ENCODE assay signal across 1 cellular context in the genomic region with DNA sequence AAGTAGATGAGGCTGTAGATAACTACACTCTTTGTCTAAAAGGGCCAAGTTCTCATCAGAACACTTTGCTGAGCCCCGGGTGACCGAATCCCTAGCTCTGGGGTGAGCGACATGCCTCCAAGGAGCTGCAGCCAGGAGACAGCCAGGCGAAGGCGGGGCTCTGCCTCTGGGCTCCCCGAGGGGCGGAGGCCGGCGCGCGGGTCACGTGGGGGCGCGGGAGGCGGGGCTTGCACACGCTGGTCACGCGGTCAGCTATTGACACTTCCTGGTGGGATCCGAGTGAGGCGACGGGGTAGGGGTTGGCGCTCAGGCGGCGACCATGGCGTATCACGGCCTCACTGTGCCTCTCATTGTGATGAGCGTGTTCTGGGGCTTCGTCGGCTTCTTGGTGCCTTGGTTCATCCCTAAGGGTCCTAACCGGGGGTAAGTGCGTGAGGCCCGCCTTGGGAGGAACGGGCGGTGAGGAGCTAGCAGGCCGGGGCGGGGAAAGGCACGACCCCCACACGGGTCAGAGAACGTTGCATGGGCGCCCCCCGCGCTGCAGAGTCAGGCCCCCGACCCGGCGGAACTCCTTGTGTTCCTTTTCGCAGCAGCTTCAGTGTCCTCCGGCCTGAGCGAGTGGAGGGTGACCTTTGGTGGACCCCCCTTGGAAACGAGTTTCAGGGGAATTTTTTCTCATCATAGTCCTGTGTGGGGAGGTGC.
A peak's percentile ranks its signal among the peaks of the same experiment; 100 is the strongest.
TF ChIP-seq lines count a peak whose summit lies in the region.

ATP6V0E1 (plus strand) TSS at position 230 of the 702 bp plus-strand sequence; CDS start at position 320, 90 bp downstream.

TF ChIP-seq in K562, 482 proteins besides CTCF, POLR2A, EP300 and RAD21 (continued from another document and continues in another):
- TF ChIP-seq ZNF239 (CRISPR knock-in tag; IDR thresholded peaks at IDR 0.05) (no peak), NCOA6 (IDR thresholded peaks at IDR 0.05) (no peak), EP400 (IDR thresholded peaks at IDR 0.05) (peak; percentile 82), ZBTB5 (IDR thresholded peaks at IDR 0.05) (no peak), ZNF23 (CRISPR knock-in tag; IDR thresholded peaks at IDR 0.05) (no peak), FOXK2 (conservative IDR thresholded peaks at IDR 0.05 in 1 of 2, IDR thresholded peaks at IDR 0.05 in 1 of 2; ENCODE audit: low read depth in 2 of 2) (peak; percentile 95 to 96), ZKSCAN3 (CRISPR knock-in tag; IDR thresholded peaks at IDR 0.05) (no peak), TBP (optimal IDR thresholded peaks at IDR 0.05; ENCODE audit: low read depth, low read length) (peak; percentile 56), ADNP (tag; IDR thresholded peaks at IDR 0.05) (peak; percentile 12; the same call in 1 of the 2 replicates), MED1 (CRISPR knock-in tag; IDR thresholded peaks at IDR 0.05; ENCODE audit: borderline replicate concordance) (no peak), ZNF253 (CRISPR knock-in tag; conservative IDR thresholded peaks at IDR 0.05) (no peak), NR1H2 (CRISPR knock-in tag; IDR thresholded peaks at IDR 0.05) (no peak), RBFOX2 (IDR thresholded peaks at IDR 0.05; ENCODE audit: low read depth, low read length) (peak; percentile 96), ZNF24 (IDR thresholded peaks at IDR 0.05) (no peak), PBX2 (CRISPR knock-in tag; IDR thresholded peaks at IDR 0.05; ENCODE audit: low read depth) (peak; percentile 15; the same call in 1 of the 2 replicates), PBX2 (tag; conservative IDR thresholded peaks at IDR 0.05; ENCODE audit: low read depth) (no peak; the same call in 1 of the 2 replicates), PHF8 (IDR thresholded peaks at IDR 0.05; ENCODE audit: borderline replicate concordance, low read length) (peak; percentile 78), ZFX (CRISPR knock-in tag; IDR thresholded peaks at IDR 0.05) (peak; percentile 86), SMAD1 (IDR thresholded peaks at IDR 0.05; ENCODE audit: low read depth, low read length, partially characterized antibody) (peak; percentile 63), KLF6 (CRISPR knock-in tag; IDR thresholded peaks at IDR 0.05; ENCODE audit: borderline replicate concordance) (no peak), MTF1 (CRISPR knock-in tag; IDR thresholded peaks at IDR 0.05; ENCODE audit: borderline replicate concordance) (no peak), TCF15 (CRISPR knock-in tag; IDR thresholded peaks at IDR 0.05) (no peak), E2F8 (IDR thresholded peaks at IDR 0.05; ENCODE audit: low read depth, partially characterized antibody) (no peak), ELF2 (CRISPR knock-in tag; IDR thresholded peaks at IDR 0.05) (peak; percentile 84), ZNF124 (CRISPR knock-in tag; IDR thresholded peaks at IDR 0.05) (no peak), TEAD4 (IDR thresholded peaks at IDR 0.05; ENCODE audit: low read length) (0 out of 2 replicates have a peak, but pooled peaks have one; percentile 19), TEAD4 (CRISPR knock-in tag; IDR thresholded peaks at IDR 0.05; ENCODE audit: borderline replicate concordance) (no peak), DDX20 (tag; IDR thresholded peaks at IDR 0.05; ENCODE audit: low read depth) (no peak), GTF2A2 (tag; IDR thresholded peaks at IDR 0.05) (no peak), CSDE1 (IDR thresholded peaks at IDR 0.05) (no peak), ZNF274 (IDR thresholded peaks at IDR 0.05; ENCODE audit: borderline replicate concordance, low read depth, low read length) (no peak), MIER1 (IDR thresholded peaks at IDR 0.05; ENCODE audit: low read depth) (0 out of 2 replicates have a peak, but pooled peaks have one; percentile 15), SOX6 (IDR thresholded peaks at IDR 0.05) (peak; percentile 93; the same call in 1 of the 2 replicates), TAF1 (IDR thresholded peaks at IDR 0.05; ENCODE audit: control insufficient read depth, extremely low read depth, insufficient read depth, low read length, severe bottlenecking) (peak; percentile 82), NFE2L1 (tag; IDR thresholded peaks at IDR 0.05; ENCODE audit: borderline replicate concordance, low read depth) (no peak), HDAC1 (IDR thresholded peaks at IDR 0.05) (peak in 1 of 2 experiments; percentile 85; a peak in 1 of 4 replicates), TAF9B (IDR thresholded peaks at IDR 0.05; ENCODE audit: partially characterized antibody) (peak; percentile 52), CC2D1A (IDR thresholded peaks at IDR 0.05) (no peak), HNRNPLL (IDR thresholded peaks at IDR 0.05; ENCODE audit: low read depth, low read length, poor library complexity, severe bottlenecking) (no peak), TCF7L2 (IDR thresholded peaks at IDR 0.05; ENCODE audit: low read depth, low read length) (no peak), ZC3H4 (CRISPR knock-in tag; IDR thresholded peaks at IDR 0.05; ENCODE audit: borderline replicate concordance) (peak; percentile 84; the same call in 1 of the 2 replicates)
- TF ChIP-seq, protein P1, sequence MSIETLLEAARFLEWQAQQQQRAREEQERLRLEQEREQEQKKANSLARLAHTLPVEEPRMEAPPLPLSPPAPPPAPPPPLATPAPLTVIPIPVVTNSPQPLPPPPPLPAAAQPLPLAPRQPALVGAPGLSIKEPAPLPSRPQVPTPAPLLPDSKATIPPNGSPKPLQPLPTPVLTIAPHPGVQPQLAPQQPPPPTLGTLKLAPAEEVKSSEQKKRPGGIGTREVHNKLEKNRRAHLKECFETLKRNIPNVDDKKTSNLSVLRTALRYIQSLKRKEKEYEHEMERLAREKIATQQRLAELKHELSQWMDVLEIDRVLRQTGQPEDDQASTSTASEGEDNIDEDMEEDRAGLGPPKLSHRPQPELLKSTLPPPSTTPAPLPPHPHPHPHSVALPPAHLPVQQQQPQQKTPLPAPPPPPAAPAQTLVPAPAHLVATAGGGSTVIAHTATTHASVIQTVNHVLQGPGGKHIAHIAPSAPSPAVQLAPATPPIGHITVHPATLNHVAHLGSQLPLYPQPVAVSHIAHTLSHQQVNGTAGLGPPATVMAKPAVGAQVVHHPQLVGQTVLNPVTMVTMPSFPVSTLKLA (conservative IDR thresholded peaks at IDR 0.05), result peak; percentile 97 to 98
- TF ChIP-seq, protein P2, sequence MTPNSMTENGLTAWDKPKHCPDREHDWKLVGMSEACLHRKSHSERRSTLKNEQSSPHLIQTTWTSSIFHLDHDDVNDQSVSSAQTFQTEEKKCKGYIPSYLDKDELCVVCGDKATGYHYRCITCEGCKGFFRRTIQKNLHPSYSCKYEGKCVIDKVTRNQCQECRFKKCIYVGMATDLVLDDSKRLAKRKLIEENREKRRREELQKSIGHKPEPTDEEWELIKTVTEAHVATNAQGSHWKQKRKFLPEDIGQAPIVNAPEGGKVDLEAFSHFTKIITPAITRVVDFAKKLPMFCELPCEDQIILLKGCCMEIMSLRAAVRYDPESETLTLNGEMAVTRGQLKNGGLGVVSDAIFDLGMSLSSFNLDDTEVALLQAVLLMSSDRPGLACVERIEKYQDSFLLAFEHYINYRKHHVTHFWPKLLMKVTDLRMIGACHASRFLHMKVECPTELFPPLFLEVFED (CRISPR knock-in tag; conservative IDR thresholded peaks at IDR 0.05), result no peak
- TF ChIP-seq, protein P3, sequence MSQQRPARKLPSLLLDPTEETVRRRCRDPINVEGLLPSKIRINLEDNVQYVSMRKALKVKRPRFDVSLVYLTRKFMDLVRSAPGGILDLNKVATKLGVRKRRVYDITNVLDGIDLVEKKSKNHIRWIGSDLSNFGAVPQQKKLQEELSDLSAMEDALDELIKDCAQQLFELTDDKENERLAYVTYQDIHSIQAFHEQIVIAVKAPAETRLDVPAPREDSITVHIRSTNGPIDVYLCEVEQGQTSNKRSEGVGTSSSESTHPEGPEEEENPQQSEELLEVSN (IDR thresholded peaks at IDR 0.05; ENCODE audit: borderline replicate concordance in 1 of 2, extremely low read depth in 1 of 2, insufficient read depth in 1 of 2, insufficient read length in 1 of 2, low read depth in 1 of 2, low read length in 1 of 2, poor library complexity in 1 of 2, severe bottlenecking in 1 of 2), result peak; percentile 76 to 82
- TF ChIP-seq, protein P4, sequence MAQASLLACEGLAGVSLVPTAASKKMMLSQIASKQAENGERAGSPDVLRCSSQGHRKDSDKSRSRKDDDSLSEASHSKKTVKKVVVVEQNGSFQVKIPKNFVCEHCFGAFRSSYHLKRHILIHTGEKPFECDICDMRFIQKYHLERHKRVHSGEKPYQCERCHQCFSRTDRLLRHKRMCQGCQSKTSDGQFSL (CRISPR knock-in tag; IDR thresholded peaks at IDR 0.05), result peak; percentile 41; the same call in 1 of the 2 replicates
- TF ChIP-seq, protein P4 (tag; IDR thresholded peaks at IDR 0.05), result no peak
- TF ChIP-seq, protein P5, sequence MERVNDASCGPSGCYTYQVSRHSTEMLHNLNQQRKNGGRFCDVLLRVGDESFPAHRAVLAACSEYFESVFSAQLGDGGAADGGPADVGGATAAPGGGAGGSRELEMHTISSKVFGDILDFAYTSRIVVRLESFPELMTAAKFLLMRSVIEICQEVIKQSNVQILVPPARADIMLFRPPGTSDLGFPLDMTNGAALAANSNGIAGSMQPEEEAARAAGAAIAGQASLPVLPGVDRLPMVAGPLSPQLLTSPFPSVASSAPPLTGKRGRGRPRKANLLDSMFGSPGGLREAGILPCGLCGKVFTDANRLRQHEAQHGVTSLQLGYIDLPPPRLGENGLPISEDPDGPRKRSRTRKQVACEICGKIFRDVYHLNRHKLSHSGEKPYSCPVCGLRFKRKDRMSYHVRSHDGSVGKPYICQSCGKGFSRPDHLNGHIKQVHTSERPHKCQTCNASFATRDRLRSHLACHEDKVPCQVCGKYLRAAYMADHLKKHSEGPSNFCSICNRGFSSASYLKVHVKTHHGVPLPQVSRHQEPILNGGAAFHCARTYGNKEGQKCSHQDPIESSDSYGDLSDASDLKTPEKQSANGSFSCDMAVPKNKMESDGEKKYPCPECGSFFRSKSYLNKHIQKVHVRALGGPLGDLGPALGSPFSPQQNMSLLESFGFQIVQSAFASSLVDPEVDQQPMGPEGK (CRISPR knock-in tag; IDR thresholded peaks at IDR 0.05; ENCODE audit: borderline replicate concordance), result no peak
- TF ChIP-seq, protein P6, sequence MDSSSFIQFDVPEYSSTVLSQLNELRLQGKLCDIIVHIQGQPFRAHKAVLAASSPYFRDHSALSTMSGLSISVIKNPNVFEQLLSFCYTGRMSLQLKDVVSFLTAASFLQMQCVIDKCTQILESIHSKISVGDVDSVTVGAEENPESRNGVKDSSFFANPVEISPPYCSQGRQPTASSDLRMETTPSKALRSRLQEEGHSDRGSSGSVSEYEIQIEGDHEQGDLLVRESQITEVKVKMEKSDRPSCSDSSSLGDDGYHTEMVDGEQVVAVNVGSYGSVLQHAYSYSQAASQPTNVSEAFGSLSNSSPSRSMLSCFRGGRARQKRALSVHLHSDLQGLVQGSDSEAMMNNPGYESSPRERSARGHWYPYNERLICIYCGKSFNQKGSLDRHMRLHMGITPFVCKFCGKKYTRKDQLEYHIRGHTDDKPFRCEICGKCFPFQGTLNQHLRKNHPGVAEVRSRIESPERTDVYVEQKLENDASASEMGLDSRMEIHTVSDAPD (CRISPR knock-in tag; IDR thresholded peaks at IDR 0.05), result no peak
